Comparison of ENCODE assay signal across 10 cellular contexts in genomic region chr17:78253636-78253945, GRCh38. TPM values are rescaled to one million over a fixed set of nuclear protein-coding genes. Genes with fewer than 3 reads are reported as not detected.
A peak's percentile ranks its signal among the peaks of the same experiment; 100 is the strongest.
DNase-seq lines count a peak whose midpoint lies in the region; ATAC-seq and TF ChIP-seq lines count a peak whose summit lies in the region.
"Not testable (repeated sequence)": the region's sequence is repeated elsewhere in the genome, so short reads cannot be mapped to it uniquely, and the experiment has no call there.
"Had no signal": no experiment of that assay in that cellular context is flagged by ENCODE, and none has a peak within 500 bp of the region (broad histone marks: within the 10 kb centered on the region; RNA-seq: fewer than 3 reads in every experiment).

No MANE protein-coding gene starts in this region.

- H3K9ac ChIP-seq in colonic mucosa (ENCODE audit: low read depth in 2 of 2, low read length in 2 of 2): peak overlapping the region; percentile 86 to 95
- H3K9ac ChIP-seq in mucosa of stomach (ENCODE audit: low read length): peak overlapping the region; percentile 83

- not testable (repeated sequence) for H3K27me3 ChIP-seq in H7 (ENCODE audit: control insufficient read depth, insufficient read depth, low read length); RWPE2 (ENCODE audit: insufficient read depth, poor library complexity, severe bottlenecking); colonic mucosa; heart right ventricle
- peaks cover 11% of the 10 kb centered on the region for H3K27me3 ChIP-seq in mucosa of stomach (ENCODE audit: control insufficient read depth, insufficient read depth, low read length)

- H3K36me3 Mint-ChIP-seq in activated T-helper 2 cell treated with anti-CD3 and anti-CD28 coated beads, Interferon-gamma antibody, Interleukin-2, Interleukin-4, amounts not matched to agents 10 μg/mL and 5 μg/mL and 100 μg/mL, durations not matched to agents 14 hours and 24 hours and 36 hours (ENCODE audit: low read depth): not testable (repeated sequence)

- TF ChIP-seq CTCF in 22Rv1 (IDR thresholded peaks at IDR 0.05); RWPE2 (IDR thresholded peaks at IDR 0.05; ENCODE audit: poor library complexity, severe bottlenecking); colonic mucosa (IDR thresholded peaks at IDR 0.05); heart right ventricle (IDR thresholded peaks at IDR 0.05): not testable (repeated sequence)

- H3K27ac ChIP-seq in 22Rv1 (peak overlapping the region; percentile 74), heart right ventricle (peak overlapping the region in 9 of 10 donors; percentile 92 to 99 (median 97))
- H3K27ac ChIP-seq in RWPE2 (ENCODE audit: poor library complexity, severe bottlenecking); colonic mucosa: not testable (repeated sequence)

- peak overlapping the region; percentile 76 for H3K4me3 Mint-ChIP-seq in activated T-helper 2 cell treated with anti-CD3 and anti-CD28 coated beads, Interferon-gamma antibody, Interleukin-2, Interleukin-4, amounts not matched to agents 10 μg/mL and 5 μg/mL and 100 μg/mL, durations not matched to agents 14 hours and 24 hours and 36 hours (ENCODE audit: low read depth)

- H3K4me1 ChIP-seq in RWPE2 (ENCODE audit: insufficient read depth, poor library complexity, severe bottlenecking): not testable (repeated sequence)
- peaks cover 16% of the 10 kb centered on the region for H3K4me1 ChIP-seq in colonic mucosa
- H3K4me1 ChIP-seq in heart right ventricle: peaks cover 2 to 71% (median 41%) of the 10 kb centered on the region in 9 donors
- H3K4me1 ChIP-seq in mucosa of stomach (ENCODE audit: control insufficient read depth, insufficient read depth, low read length): peaks cover 25% of the 10 kb centered on the region

- not testable (repeated sequence) for H3K9me3 Mint-ChIP-seq in activated T-helper 2 cell treated with anti-CD3 and anti-CD28 coated beads, Interferon-gamma antibody, Interleukin-2, Interleukin-4, amounts not matched to agents 10 μg/mL and 5 μg/mL and 100 μg/mL, durations not matched to agents 14 hours and 24 hours and 36 hours

- not testable (repeated sequence) for H3K27me3 Mint-ChIP-seq in activated T-helper 2 cell treated with anti-CD3 and anti-CD28 coated beads, Interferon-gamma antibody, Interleukin-2, Interleukin-4, amounts not matched to agents 10 μg/mL and 5 μg/mL and 100 μg/mL, durations not matched to agents 14 hours and 24 hours and 36 hours (ENCODE audit: low read depth)

- H3K27ac Mint-ChIP-seq in activated T-helper 2 cell treated with anti-CD3 and anti-CD28 coated beads, Interferon-gamma antibody, Interleukin-2, Interleukin-4, amounts not matched to agents 10 μg/mL and 5 μg/mL and 100 μg/mL, durations not matched to agents 14 hours and 24 hours and 36 hours: peak overlapping the region; percentile 28

- H3K4me3 ChIP-seq in H7 (ENCODE audit: insufficient read depth, low read depth, low read length) (peak overlapping the region; percentile 78), RWPE2 (ENCODE audit: severe bottlenecking) (peak overlapping the region; percentile 70), colonic mucosa (peak overlapping the region; percentile 99), heart right ventricle (peak overlapping the region; percentile 78 to 100 (median 98)), skeletal muscle cell (ENCODE audit: low read depth, low read length) (peak overlapping the region; percentile 86)
- H3K4me3 ChIP-seq in mucosa of stomach (ENCODE audit: low read length): not testable (repeated sequence)

- H3K9me3 ChIP-seq in RWPE2 (ENCODE audit: severe bottlenecking); colonic mucosa; heart right ventricle; mucosa of stomach (ENCODE audit: control insufficient read depth, low read length): not testable (repeated sequence)

- 86 to 88% methylated on average over 12 of the region's 12 CpGs for WGBS in heart right ventricle, 2 donors

- H3K4me1 Mint-ChIP-seq in activated T-helper 2 cell treated with anti-CD3 and anti-CD28 coated beads, Interferon-gamma antibody, Interleukin-2, Interleukin-4, amounts not matched to agents 10 μg/mL and 5 μg/mL and 100 μg/mL, durations not matched to agents 14 hours and 24 hours and 36 hours (ENCODE audit: low read depth): peaks cover 32% of the 10 kb centered on the region

- intact Hi-C loops in activated T-helper 2 cell treated with anti-CD3 and anti-CD28 coated beads, Interferon-gamma antibody, Interleukin-2, Interleukin-4, amounts not matched to agents 10 μg/mL and 5 μg/mL and 100 μg/mL, durations not matched to agents 14 hours and 24 hours and 36 hours (cut with micrococcal nuclease); colonic mucosa (cut with DNase I): not testable (repeated sequence)
- intact Hi-C loops in heart right ventricle (cut with DNase I): loop anchor here in 8 of 10 donors (5.0 kb wide), 4 partner anchors 66 to 236 kb away; partner anchors contain the start of genes AFMID (in 2 of the 8) and TK1 (in 2 of the 8)

- ATAC-seq in RWPE2 (ENCODE audit: low read depth); heart right ventricle: not testable (repeated sequence)

- not testable (repeated sequence) for DNase-seq in H7; RWPE2 (ENCODE audit: low spot score); activated T-helper 2 cell treated with anti-CD3 and anti-CD28 coated beads, Interferon-gamma antibody, Interleukin-2, Interleukin-4, amounts not matched to agents 10 μg/mL and 5 μg/mL and 100 μg/mL, durations not matched to agents 14 hours and 24 hours and 36 hours (ENCODE audit: low spot score); colonic mucosa; heart right ventricle; skeletal muscle cell (ENCODE audit: low read depth)

- not testable (repeated sequence) for H3K36me3 ChIP-seq in H7 (replicated peaks; ENCODE audit: control insufficient read depth, insufficient read depth, low read length); RWPE2 (ENCODE audit: low read depth); colonic mucosa; heart right ventricle; mucosa of stomach (ENCODE audit: control insufficient read depth, insufficient read depth, low read length)

RNA-seq across cellular contexts. Expression of gene TMEM235, which starts 22.2 kb away (rescaled TPM):
- not detected in 2 replicates for total RNA-seq in H7 (2014; rRNA removed; shearing (Covaris generic))
- not detected in 2 replicates for total RNA-seq in activated T-helper 2 cell treated with anti-CD3 and anti-CD28 coated beads, Interferon-gamma antibody, Interleukin-2, Interleukin-4, amounts not matched to agents 10 μg/mL and 5 μg/mL and 100 μg/mL, durations not matched to agents 14 hours and 24 hours and 36 hours
- total RNA-seq in colonic mucosa (not detected), heart right ventricle (not detected)
- polyA plus RNA-seq in heart right ventricle: not detected
- total RNA-seq: M059J, occipital lobe had no signal

RNA-seq across cellular contexts. Expression of gene BIRC5, which starts 39.5 kb away (rescaled TPM):
- 152 and 154 TPM in 2 replicates for total RNA-seq in H7 (2014; rRNA removed; shearing (Covaris generic))
- 48.4 and 48.6 TPM in 2 replicates for total RNA-seq in activated T-helper 2 cell treated with anti-CD3 and anti-CD28 coated beads, Interferon-gamma antibody, Interleukin-2, Interleukin-4, amounts not matched to agents 10 μg/mL and 5 μg/mL and 100 μg/mL, durations not matched to agents 14 hours and 24 hours and 36 hours
- 10 to 100 TPM; 15.2 to 77.1 TPM for total RNA-seq in colonic mucosa
- total RNA-seq in heart right ventricle: 1 to 10 TPM in 3 of 10 donors, under 1 TPM in 5, not detected in 2; 0.13 to 7.6 (median 0.79) TPM
- under 1 TPM; 0.22 to 0.28 TPM for polyA plus RNA-seq in heart right ventricle
